ENCODE assay signal across 10 cellular contexts in genomic region chr17:82881900-82882714, GRCh38. TPM values are rescaled to one million over a fixed set of nuclear protein-coding genes. Genes with fewer than 3 reads are reported as not detected.
DNase-seq lines count a peak whose midpoint lies in the region; ATAC-seq and TF ChIP-seq lines count a peak whose summit lies in the region.
"Had no signal": no experiment of that assay in that cellular context is flagged by ENCODE, and none has a peak within 500 bp of the region (broad histone marks: within the 10 kb centered on the region; RNA-seq: fewer than 3 reads in every experiment).

No MANE protein-coding gene starts in this region.

- no peak overlapping the region for H3K4me3 ChIP-seq in esophagus (ENCODE audit: low read depth in 1 of 2, low read length in 2 of 2)
- no peak overlapping the region for H3K4me3 ChIP-seq in dorsolateral prefrontal cortex

- no peaks in the 10 kb centered on the region for H3K27me3 ChIP-seq in esophagus (ENCODE audit: control insufficient read depth in 1 of 2, insufficient read depth in 2 of 2, low read length in 2 of 2)
- H3K27me3 ChIP-seq in dorsolateral prefrontal cortex: no peaks in the 10 kb centered on the region

- H3K27me3 Mint-ChIP-seq in stimulated activated naive CD8-positive, alpha-beta T cell treated with anti-CD3 and anti-CD28 coated beads, Interleukin-15, Interleukin-2, amounts not matched to agents 100 ng/mL and 50 ng/mL, for 24 hours: no peaks in the 10 kb centered on the region
- H3K27me3 Mint-ChIP-seq in natural killer cell treated with Interleukin-12 subunit alpha and Interleukin-12 subunit beta and Interleukin-15 and Interleukin-18, amount 100 ng/mL, for 72 hours: peaks cover 0 to 3% of the 10 kb centered on the region in 2 donors

- peaks cover 0 to 2% of the 10 kb centered on the region in 2 donors for H3K36me3 ChIP-seq in esophagus (ENCODE audit: control insufficient read depth in 2 of 2, insufficient read depth in 2 of 2, low read length in 1 of 2)

- H3K36me3 Mint-ChIP-seq in stimulated activated naive CD8-positive, alpha-beta T cell treated with anti-CD3 and anti-CD28 coated beads, Interleukin-15, Interleukin-2, amounts not matched to agents 100 ng/mL and 50 ng/mL, for 24 hours (ENCODE audit: low read depth): peaks cover 22% of the 10 kb centered on the region
- no peaks in the 10 kb centered on the region for H3K36me3 Mint-ChIP-seq in natural killer cell treated with Interleukin-12 subunit alpha and Interleukin-12 subunit beta and Interleukin-15 and Interleukin-18, amount 100 ng/mL, for 72 hours

- peaks cover 0 to 27% of the 10 kb centered on the region in 2 donors for H3K4me1 ChIP-seq in esophagus (ENCODE audit: control insufficient read depth in 2 of 2, insufficient read depth in 2 of 2, low read length in 1 of 2)

- peaks cover 88% of the 10 kb centered on the region for H3K4me1 Mint-ChIP-seq in stimulated activated naive CD8-positive, alpha-beta T cell treated with anti-CD3 and anti-CD28 coated beads, Interleukin-15, Interleukin-2, amounts not matched to agents 100 ng/mL and 50 ng/mL, for 24 hours (ENCODE audit: low read depth)
- H3K4me1 Mint-ChIP-seq in natural killer cell treated with Interleukin-12 subunit alpha and Interleukin-12 subunit beta and Interleukin-15 and Interleukin-18, amount 100 ng/mL, for 72 hours (ENCODE audit: low read depth in 2 of 2): peaks cover 65 to 75% of the 10 kb centered on the region in 2 donors

- 70 to 82% methylated on average over 17 of the region's 17 CpGs for WGBS in esophagus, 2 donors

- TF ChIP-seq CTCF in dorsolateral prefrontal cortex (IDR thresholded peaks at IDR 0.05 in 54 of 56, conservative IDR thresholded peaks at IDR 0.05 in 2 of 56; ENCODE audit: low read depth in 1 of 56, partially characterized antibody in 56 of 56): no peak

- peak overlapping the region; percentile 72 for H3K4me3 Mint-ChIP-seq in stimulated activated naive CD8-positive, alpha-beta T cell treated with anti-CD3 and anti-CD28 coated beads, Interleukin-15, Interleukin-2, amounts not matched to agents 100 ng/mL and 50 ng/mL, for 24 hours
- H3K4me3 Mint-ChIP-seq in natural killer cell treated with Interleukin-12 subunit alpha and Interleukin-12 subunit beta and Interleukin-15 and Interleukin-18, amount 100 ng/mL, for 72 hours: peak overlapping the region; percentile 86

- H3K27ac Mint-ChIP-seq in stimulated activated naive CD8-positive, alpha-beta T cell treated with anti-CD3 and anti-CD28 coated beads, Interleukin-15, Interleukin-2, amounts not matched to agents 100 ng/mL and 50 ng/mL, for 24 hours: peak overlapping the region; percentile 89
- peak overlapping the region in 1 of 2 donors; percentile 36 for H3K27ac Mint-ChIP-seq in natural killer cell treated with Interleukin-12 subunit alpha and Interleukin-12 subunit beta and Interleukin-15 and Interleukin-18, amount 100 ng/mL, for 72 hours

- ATAC-seq in stimulated activated naive CD8-positive, alpha-beta T cell treated with anti-CD3 and anti-CD28 coated beads, Interleukin-15, Interleukin-2, amounts not matched to agents 100 U/mL and 50 U/mL, for 24 hours: no peak
- ATAC-seq in natural killer cell treated with Interleukin-12 subunit alpha and Interleukin-12 subunit beta and Interleukin-15 and Interleukin-18, amount 100 ng/mL, for 72 hours: peak in 1 of 2 donors; percentile 25
- no peak for ATAC-seq in HG02852 (IDR thresholded peaks at IDR 0.05; ENCODE audit: unreplicated experiment)
- no peak for ATAC-seq in HG02938 (IDR thresholded peaks at IDR 0.05; ENCODE audit: unreplicated experiment)

- H3K27ac ChIP-seq in esophagus (ENCODE audit: low read depth in 2 of 2, low read length in 1 of 2) (peak overlapping the region; percentile 20 to 45), dorsolateral prefrontal cortex (peak overlapping the region in 23 of 59 donors; percentile 4 to 67 (median 30))

- DNase-seq in stimulated activated naive CD8-positive, alpha-beta T cell treated with anti-CD3 and anti-CD28 coated beads, Interleukin-15, Interleukin-2, amounts not matched to agents 100 U/mL and 50 U/mL, for 24 hours: no peak
- no peak for DNase-seq in natural killer cell treated with Interleukin-12 subunit alpha and Interleukin-12 subunit beta and Interleukin-15 and Interleukin-18, amount 100 ng/mL, for 72 hours (ENCODE audit: low spot score)
- no peak for DNase-seq in stimulated activated CD4-positive, alpha-beta T cell treated with anti-CD3 and anti-CD28 coated beads, Interleukin-4, amount 100 ng/mL, for 24 hours
- DNase-seq in dorsolateral prefrontal cortex: no peak
- DNase-seq: Calu3 had no signal

- no peaks in the 10 kb centered on the region for H3K9me3 Mint-ChIP-seq in stimulated activated naive CD8-positive, alpha-beta T cell treated with anti-CD3 and anti-CD28 coated beads, Interleukin-15, Interleukin-2, amounts not matched to agents 100 ng/mL and 50 ng/mL, for 24 hours
- H3K9me3 Mint-ChIP-seq in natural killer cell treated with Interleukin-12 subunit alpha and Interleukin-12 subunit beta and Interleukin-15 and Interleukin-18, amount 100 ng/mL, for 72 hours: no peaks in the 10 kb centered on the region

- H3K9me3 ChIP-seq in esophagus (ENCODE audit: control insufficient read depth in 2 of 2, insufficient read depth in 1 of 2, low read depth in 1 of 2, low read length in 1 of 2): no peaks in the 10 kb centered on the region

- intact Hi-C loops in dorsolateral prefrontal cortex (cut with DNase I): no loop called here

RNA-seq across cellular contexts. Expression of gene ZNF750, which starts 42.3 kb away (rescaled TPM):
- 100 to 1,000 TPM in 1 of 2 donors, 10 to 100 TPM in 1; 30.2 to 111 TPM for polyA plus RNA-seq in esophagus
- total RNA-seq in natural killer cell treated with Interleukin-12 subunit alpha and Interleukin-12 subunit beta and Interleukin-15 and Interleukin-18, amount 100 ng/mL, for 72 hours: not detected
- under 1 TPM in 5 of 120 experiments, not detected in 115; 0.12 to 0.39 (median 0.36) TPM for total RNA-seq in dorsolateral prefrontal cortex
- total RNA-seq: Calu3, OCI-LY7 had no signal
